ENCODE assay signal across 12 cellular contexts in the genomic region with DNA sequence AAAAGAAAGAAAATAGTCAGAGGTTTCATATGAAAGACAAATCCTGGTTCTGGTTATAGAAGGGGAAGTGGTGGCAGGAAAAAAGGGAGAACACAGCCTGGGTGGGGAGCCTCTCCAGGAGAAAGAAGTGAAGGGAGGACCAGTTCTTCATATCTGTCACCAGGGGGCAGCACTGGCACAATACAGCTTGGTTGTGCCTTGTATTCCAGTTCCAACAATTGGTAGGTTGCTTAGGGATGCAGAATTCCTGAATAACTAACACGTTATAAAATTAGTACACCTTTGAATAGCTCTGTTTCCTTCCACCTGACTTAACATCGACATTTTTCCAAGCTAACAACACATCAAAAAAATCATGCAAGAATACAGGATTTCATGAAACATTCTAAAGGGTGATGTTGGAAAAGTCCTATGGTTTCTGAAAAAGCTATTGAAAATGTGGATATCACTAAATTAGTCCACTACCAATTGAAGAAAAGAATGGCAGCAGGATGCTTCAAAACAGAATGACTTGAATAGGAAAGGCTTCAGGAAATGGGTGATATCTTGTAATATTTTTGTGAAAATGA. TPM values are rescaled to one million over a fixed set of nuclear protein-coding genes. Genes with fewer than 3 reads are reported as not detected.
DNase-seq lines count a peak whose midpoint lies in the region; ATAC-seq and TF ChIP-seq lines count a peak whose summit lies in the region.
"Had no signal": no experiment of that assay in that cellular context is flagged by ENCODE, and none has a peak within 500 bp of the region (broad histone marks: within the 10 kb centered on the region; RNA-seq: fewer than 3 reads in every experiment).

No MANE protein-coding gene starts in this region.

- H3K4me3 ChIP-seq in AG04450 (ENCODE audit: low read depth, low read length), result no peak overlapping the region
- no peak overlapping the region for H3K4me3 ChIP-seq in hepatocyte

- no peak for DNase-seq in AG04450 (ENCODE audit: low read depth, low spot score)
- no peak for DNase-seq in RWPE1 (ENCODE audit: low spot score)
- no peak for DNase-seq in hepatocyte (ENCODE audit: low spot score)
- DNase-seq in NCI-H2107 treated with DMSO at 0.1 percent for 48 hours (lab: John Stamatoyannopoulos, UW; ENCODE audit: unreplicated experiment), result no peak
- DNase-seq in hypothalamus (lab: John Stamatoyannopoulos, UW), result no peak
- DNase-seq in AG08396 (ENCODE audit: low spot score), result no peak
- DNase-seq: activated effector memory CD4-positive, alpha-beta T cell treated with anti-CD3 and anti-CD28 coated beads, Interleukin-2, amount 50 U/mL, for 16 hours; NCI-H1417 treated with DMSO at 0.1 percent for 48 hours; substantia nigra had no signal

- TF ChIP-seq CTCF in AG04450 (IDR thresholded peaks at IDR 0.05; ENCODE audit: low read depth, low read length) (peak; percentile 18), GM12873 (IDR thresholded peaks at IDR 0.05; ENCODE audit: insufficient read depth, low read depth, low read length, missing control alignments) (peak; percentile 63), RWPE1 (conservative IDR thresholded peaks at IDR 0.05; ENCODE audit: low read depth) (0 out of 2 replicates have a peak, but pooled peaks have one; percentile 14), hepatocyte (IDR thresholded peaks at IDR 0.05; ENCODE audit: poor library complexity) (peak; percentile 33)

- peaks cover 4% of the 10 kb centered on the region for H3K9me3 ChIP-seq in AG04450 (ENCODE audit: control insufficient read depth, insufficient read depth, low read length)
- no peaks in the 10 kb centered on the region for H3K9me3 ChIP-seq in hepatocyte (ENCODE audit: low read depth)

- CTCF ChIA-PET in AG04450 (lab: Charles Lee) (interaction anchor here (1.1 to 1.9 kb wide), 2 partner anchors 11 to 12 kb away, joined by 4 to 7 read pairs; no protein-coding TSS in a partner anchor), RWPE1 (lab: Yijun Ruan, JAX) (interaction anchor here (0.6 to 1.6 kb wide), 7 partner anchors 9 to 514 kb away, joined by 3 to 9 read pairs (median 5); no protein-coding TSS in a partner anchor)

- H3K4me2 ChIP-seq in hepatocyte, result no peak overlapping the region

- H3K27me3 ChIP-seq in AG04450 (ENCODE audit: control insufficient read depth, insufficient read depth, low read length) (peaks cover 3% of the 10 kb centered on the region), hepatocyte (no peaks in the 10 kb centered on the region)

- H2AFZ ChIP-seq in hepatocyte, result peak overlapping the region; percentile 38

- no peak overlapping the region for H3K27ac ChIP-seq in AG04450 (ENCODE audit: low read depth, low read length)
- no peak overlapping the region for H3K27ac ChIP-seq in RWPE1
- peak overlapping the region; percentile 75 for H3K27ac ChIP-seq in hepatocyte

- H3K9me2 ChIP-seq in hepatocyte (replicated peaks; ENCODE audit: insufficient read depth), result no peaks in the 10 kb centered on the region

- H3K36me3 ChIP-seq in hepatocyte (replicated peaks; ENCODE audit: insufficient read depth, low read depth), result no peaks in the 10 kb centered on the region

- H3K79me2 ChIP-seq in hepatocyte, result no peaks in the 10 kb centered on the region

- peaks cover 15% of the 10 kb centered on the region for H3K4me1 ChIP-seq in hepatocyte (ENCODE audit: insufficient read depth)

- POLR2A ChIA-PET in AG04450 (lab: Yijun Ruan, JAX) (no interaction called here), RWPE1 (lab: Yijun Ruan, JAX; ENCODE audit: low non-redundant PET) (no interaction called here)

- ATAC-seq in GM18909 (IDR thresholded peaks at IDR 0.05; ENCODE audit: poor library complexity, unreplicated experiment), result no peak

- 86% methylated on average over 2 of the region's 2 CpGs for WGBS in hepatocyte (ENCODE audit: low lambda C conversion rate, missing lambda C conversion rate)

- no peaks in the 10 kb centered on the region for H4K20me1 ChIP-seq in hepatocyte (ENCODE audit: insufficient read depth, poor library complexity, severe bottlenecking)

RNA-seq across cellular contexts. Expression of a gene that starts 52.9 kb away (rescaled TPM):
- polyA plus RNA-seq in AG04450 (2011; rRNA removed) (not detected in 2 replicates), hepatocyte (0.69 TPM in 1 of 2 replicates, not detected in the other)
- 0.30 and 0.32 TPM in 2 replicates for polyA minus RNA-seq in AG04450 (2011; rRNA and poly(A)+ RNA removed)
- 0.40 and 0.80 TPM in 2 replicates for total RNA-seq in hepatocyte
- total RNA-seq: T-helper 1 cell treated with Interleukin-12 subunit alpha and Interleukin-12 subunit beta and Interleukin-4 antibody, amounts not matched to agents 30 ng/mL and 1 ng/mL, for 36 hours had no signal
